In genomic region chr13:46554971-46555370, GRCh38 we compare ENCODE assay signal across 8 cellular contexts. TPM values are rescaled to one million over a fixed set of nuclear protein-coding genes. Genes with fewer than 3 reads are reported as not detected.
DNase-seq lines count a peak whose midpoint lies in the region; ATAC-seq lines count a peak whose summit lies in the region.

No MANE protein-coding gene starts in this region.

- H3K27me3 Mint-ChIP-seq in activated CD8-positive, alpha-beta memory T cell treated with anti-CD3 and anti-CD28 coated beads, Interleukin-2, amount 10 ng/mL, durations not matched to agents 7 days and 5 days: peaks cover 3% of the 10 kb centered on the region
- no peaks in the 10 kb centered on the region for H3K27me3 Mint-ChIP-seq in activated naive CD8-positive, alpha-beta T cell treated with anti-CD3 and anti-CD28 coated beads for 36 hours

- H3K4me3 Mint-ChIP-seq in activated CD8-positive, alpha-beta memory T cell treated with anti-CD3 and anti-CD28 coated beads, Interleukin-2, amount 10 ng/mL, durations not matched to agents 7 days and 5 days: peak overlapping the region; percentile 78
- H3K4me3 Mint-ChIP-seq in activated naive CD8-positive, alpha-beta T cell treated with anti-CD3 and anti-CD28 coated beads for 36 hours: peak overlapping the region; percentile 93

- 28% methylated on average over 2 of the region's 2 CpGs for WGBS in thymus

- no peaks in the 10 kb centered on the region for H3K9me3 Mint-ChIP-seq in activated CD8-positive, alpha-beta memory T cell treated with anti-CD3 and anti-CD28 coated beads, Interleukin-2, amount 10 ng/mL, durations not matched to agents 7 days and 5 days (ENCODE audit: low read depth)
- H3K9me3 Mint-ChIP-seq in activated naive CD8-positive, alpha-beta T cell treated with anti-CD3 and anti-CD28 coated beads for 36 hours: no peaks in the 10 kb centered on the region

- H3K36me3 Mint-ChIP-seq in activated CD8-positive, alpha-beta memory T cell treated with anti-CD3 and anti-CD28 coated beads, Interleukin-2, amount 10 ng/mL, durations not matched to agents 7 days and 5 days: no peaks in the 10 kb centered on the region
- peaks cover 10% of the 10 kb centered on the region for H3K36me3 Mint-ChIP-seq in activated naive CD8-positive, alpha-beta T cell treated with anti-CD3 and anti-CD28 coated beads for 36 hours

- no peak for DNase-seq in activated CD8-positive, alpha-beta memory T cell treated with anti-CD3 and anti-CD28 coated beads, Interleukin-2, amount 10 ng/mL, durations not matched to agents 7 days and 5 days
- DNase-seq in activated CD8-positive, alpha-beta memory T cell treated with anti-CD3 and anti-CD28 coated beads, Interleukin-2, amount 50 U/mL, for 48 hours: no peak
- no peak for DNase-seq in activated naive CD8-positive, alpha-beta T cell treated with anti-CD3 and anti-CD28 coated beads for 36 hours
- DNase-seq in stimulated activated naive CD4-positive, alpha-beta T cell treated with Interleukin-2 at 50 U/mL for 16 hours (lab: John Stamatoyannopoulos, UW): no peak

- no peak overlapping the region for H3K27ac Mint-ChIP-seq in activated CD8-positive, alpha-beta memory T cell treated with anti-CD3 and anti-CD28 coated beads, Interleukin-2, amount 10 ng/mL, durations not matched to agents 7 days and 5 days
- peak overlapping the region; percentile 93 for H3K27ac Mint-ChIP-seq in activated naive CD8-positive, alpha-beta T cell treated with anti-CD3 and anti-CD28 coated beads for 36 hours

- H3K27me3 ChIP-seq in layer of hippocampus (ENCODE audit: control insufficient read depth, insufficient read depth, low read length): no peaks in the 10 kb centered on the region
- no peaks in the 10 kb centered on the region for H3K27me3 ChIP-seq in thymus (ENCODE audit: control insufficient read depth, insufficient read depth)

- no peak for ATAC-seq in activated CD8-positive, alpha-beta memory T cell treated with anti-CD3 and anti-CD28 coated beads, Interleukin-2, amount 10 ng/mL, durations not matched to agents 7 days and 5 days
- no peak for ATAC-seq in GM18498 (IDR thresholded peaks at IDR 0.05; ENCODE audit: unreplicated experiment)
- no peak for ATAC-seq in HG03045 (IDR thresholded peaks at IDR 0.05; ENCODE audit: unreplicated experiment)

- H3K4me3 ChIP-seq in thymus (ENCODE audit: low read length): peak overlapping the region; percentile 95

- H3K27ac ChIP-seq in layer of hippocampus (ENCODE audit: low read depth, low read length) (peak overlapping the region; percentile 58), thymus (ENCODE audit: low read depth) (peak overlapping the region; percentile 81)

- no peaks in the 10 kb centered on the region for H3K9me3 ChIP-seq in thymus (ENCODE audit: control insufficient read depth)

- H3K36me3 ChIP-seq in thymus (ENCODE audit: control insufficient read depth, insufficient read depth): no peaks in the 10 kb centered on the region

- peaks cover 18% of the 10 kb centered on the region for H3K4me1 ChIP-seq in thymus (ENCODE audit: control insufficient read depth, insufficient read depth, low read length)

- CTCF ChIA-PET in activated CD8-positive, alpha-beta memory T cell treated with anti-CD3 and anti-CD28 coated beads, Interleukin-2, amount 10 ng/mL, durations not matched to agents 7 days and 5 days (lab: Charles Lee): interaction anchor here (0.9 to 1.6 kb wide), 6 partner anchors 14 to 166 kb away, joined by 3 to 5 read pairs (median 3); no protein-coding TSS in a partner anchor

- peaks cover 45% of the 10 kb centered on the region for H3K4me1 Mint-ChIP-seq in activated CD8-positive, alpha-beta memory T cell treated with anti-CD3 and anti-CD28 coated beads, Interleukin-2, amount 10 ng/mL, durations not matched to agents 7 days and 5 days
- peaks cover 41% of the 10 kb centered on the region for H3K4me1 Mint-ChIP-seq in activated naive CD8-positive, alpha-beta T cell treated with anti-CD3 and anti-CD28 coated beads for 36 hours

RNA-seq across cellular contexts. Expression of gene LRCH1, which starts 2.0 kb away (rescaled TPM):
- 10 to 100 TPM; 19.8 to 20.9 TPM for total RNA-seq in activated CD8-positive, alpha-beta memory T cell treated with anti-CD3 and anti-CD28 coated beads, Interleukin-2, amount 10 ng/mL, durations not matched to agents 7 days and 5 days
- 10 to 100 TPM; 16.9 to 18.1 TPM for total RNA-seq in activated naive CD8-positive, alpha-beta T cell treated with anti-CD3 and anti-CD28 coated beads for 36 hours
- polyA plus RNA-seq in thymus: 9.1 TPM
